Comparison of ENCODE assay signal across 18 cellular contexts in the genomic region with DNA sequence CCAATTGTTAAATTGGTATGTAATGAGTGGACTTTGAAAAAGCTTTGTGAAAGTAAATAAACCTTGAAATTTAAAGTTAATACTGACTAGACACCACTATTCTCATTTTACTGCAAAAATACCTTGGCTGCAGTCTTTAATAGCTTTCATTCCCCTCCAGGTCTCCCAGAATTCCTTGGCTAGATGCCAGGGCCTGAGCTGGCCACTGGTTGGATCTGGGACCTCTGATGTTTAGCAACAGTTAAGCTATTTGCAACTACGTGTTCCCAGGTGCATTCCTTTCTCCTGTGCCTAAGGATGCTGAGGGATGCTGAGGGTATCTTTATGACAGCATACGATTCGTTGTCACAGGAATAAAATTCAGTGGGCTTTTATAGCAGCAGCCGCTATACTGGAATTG.
DNase-seq lines count a peak whose midpoint lies in the region; ATAC-seq and TF ChIP-seq lines count a peak whose summit lies in the region.
"Had no signal": no experiment of that assay in that cellular context is flagged by ENCODE, and none has a peak within 500 bp of the region (broad histone marks: within the 10 kb centered on the region; RNA-seq: fewer than 3 reads in every experiment).

No MANE protein-coding gene starts in this region.

- DNase-seq in NCI-H82 (lab: John Stamatoyannopoulos, UW) = peak; percentile 27
- DNase-seq in NCI-H82 treated with DMSO at 0.1 percent for 48 hours (lab: John Stamatoyannopoulos, UW; ENCODE audit: unreplicated experiment) = no peak
- DNase-seq in mammary epithelial cell = peak; percentile 61
- DNase-seq in kidney tubule cell (ENCODE audit: low spot score) = peak; percentile 42
- DNase-seq in NCI-H1417 (lab: John Stamatoyannopoulos, UW) = no peak
- DNase-seq in activated CD4-positive, alpha-beta T cell treated with anti-CD3 and anti-CD28 coated beads, Interleukin-2, amount 10 ng/mL, durations not matched to agents 24 days and 14 days = no peak
- no peak for DNase-seq in psoas muscle
- DNase-seq: DMS53, H9, IMR-90, MV-4-11, NCI-H146, NCI-H2107, NCI-H446 treated with DMSO at 0.1 percent for 48 hours, NCI-H748 treated with DMSO at 0.1 percent for 48 hours had no signal

- H3K27me3 Mint-ChIP-seq in activated CD4-positive, alpha-beta T cell treated with anti-CD3 and anti-CD28 coated beads, Interleukin-2, amount 10 ng/mL, durations not matched to agents 24 days and 14 days = no peaks in the 10 kb centered on the region

- H3K9me3 ChIP-seq in mammary epithelial cell (replicated peaks; ENCODE audit: insufficient read depth, low read length) (no peaks in the 10 kb centered on the region), gastroesophageal sphincter (no peaks in the 10 kb centered on the region), psoas muscle (no peaks in the 10 kb centered on the region)
- H3K9me3 ChIP-seq: BLaER1 treated with 17β-estradiol and CSF1 and Interleukin-3, amounts not matched to agents 10 nM and 100 nM; SJCRH30 had no signal

- no peak overlapping the region for H3K27ac Mint-ChIP-seq in activated CD4-positive, alpha-beta T cell treated with anti-CD3 and anti-CD28 coated beads, Interleukin-2, amount 10 ng/mL, durations not matched to agents 24 days and 14 days

- 30% methylated on average over 4 of the region's 4 CpGs for WGBS in mammary epithelial cell (ENCODE audit: low coverage, missing lambda C conversion rate)
- WGBS in gastroesophageal sphincter (ENCODE audit: low coverage in 1 of 2), 2 donors = 70 to 80% methylated on average over 2 to 3 of the region's 4 CpGs
- WGBS in psoas muscle, 3 donors = 59 to 68% (median 61%) methylated on average over 4 of the region's 4 CpGs

- CTCF ChIA-PET in mammary epithelial cell (lab: Charles Lee; ENCODE audit: low non-redundant PET) = no interaction called here

- H3K79me2 ChIP-seq in mammary epithelial cell (ENCODE audit: insufficient read depth, low read length) = no peaks in the 10 kb centered on the region

- no TSS peak for BruUV-seq in mammary epithelial cell (replicated peaks; lab: Mats Ljungman, UMichigan)

- H3K4me1 Mint-ChIP-seq in activated CD4-positive, alpha-beta T cell treated with anti-CD3 and anti-CD28 coated beads, Interleukin-2, amount 10 ng/mL, durations not matched to agents 24 days and 14 days = peaks cover 3% of the 10 kb centered on the region

- in situ Hi-C loops in mammary epithelial cell (cut with MboI; ENCODE audit: low sequenced_read_pairs in 2 of 2) = no loop called here

- no peak overlapping the region for H3K4me2 ChIP-seq in mammary epithelial cell (ENCODE audit: insufficient read depth, low read depth, low read length)
- H3K4me2 ChIP-seq: BLaER1 treated with 17β-estradiol and CSF1 and Interleukin-3, amounts not matched to agents 10 nM and 100 nM had no signal

- no peaks in the 10 kb centered on the region for H3K9me3 Mint-ChIP-seq in activated CD4-positive, alpha-beta T cell treated with anti-CD3 and anti-CD28 coated beads, Interleukin-2, amount 10 ng/mL, durations not matched to agents 24 days and 14 days
- H3K9me3 Mint-ChIP-seq: H9 had no signal

- H3K9ac ChIP-seq in mammary epithelial cell (ENCODE audit: insufficient read depth, low read length) = no peak overlapping the region
- H3K9ac ChIP-seq: BLaER1 treated with 17β-estradiol and CSF1 and Interleukin-3, amounts not matched to agents 10 nM and 100 nM had no signal

- no peaks in the 10 kb centered on the region for H4K20me1 ChIP-seq in mammary epithelial cell (ENCODE audit: insufficient read depth, low read length)
- H4K20me1 ChIP-seq: BLaER1 treated with 17β-estradiol and CSF1 and Interleukin-3, amounts not matched to agents 10 nM and 100 nM had no signal

- H3K4me3 ChIP-seq in mammary epithelial cell (replicated peaks in 1 of 3; ENCODE audit: insufficient read depth in 1 of 3, low read depth in 2 of 3, low read length in 3 of 3) (no peak overlapping the region), gastroesophageal sphincter (no peak overlapping the region), psoas muscle (no peak overlapping the region)
- H3K4me3 ChIP-seq: BLaER1 treated with 17β-estradiol and CSF1 and Interleukin-3, amounts not matched to agents 10 nM and 100 nM; SJCRH30 had no signal

- TF ChIP-seq POLR2A in gastroesophageal sphincter (IDR thresholded peaks at IDR 0.05) = no peak

- TF ChIP-seq CTCF in mammary epithelial cell (conservative IDR thresholded peaks at IDR 0.05 in 1 of 2, IDR thresholded peaks at IDR 0.05 in 1 of 2; ENCODE audit: extremely low read depth in 1 of 2, insufficient read depth in 1 of 2, low read depth in 1 of 2, low read length in 2 of 2) = no peak
- TF ChIP-seq CTCF in gastroesophageal sphincter (IDR thresholded peaks at IDR 0.05) = no peak
- no peak for TF ChIP-seq CTCF in psoas muscle (IDR thresholded peaks at IDR 0.05)

- no peaks in the 10 kb centered on the region for H3K36me3 Mint-ChIP-seq in activated CD4-positive, alpha-beta T cell treated with anti-CD3 and anti-CD28 coated beads, Interleukin-2, amount 10 ng/mL, durations not matched to agents 24 days and 14 days (ENCODE audit: low read depth)

- ATAC-seq in gastroesophageal sphincter (no peak), psoas muscle (no peak)

- no peak for TF ChIP-seq EP300 in gastroesophageal sphincter (IDR thresholded peaks at IDR 0.05)

- H3K27ac ChIP-seq in mammary epithelial cell (ENCODE audit: insufficient read depth, low read depth, low read length) (no peak overlapping the region), gastroesophageal sphincter (no peak overlapping the region), psoas muscle (no peak overlapping the region)
- H3K27ac ChIP-seq: BLaER1 treated with 17β-estradiol and CSF1 and Interleukin-3, amounts not matched to agents 10 nM and 100 nM; SJCRH30 had no signal

- no peak overlapping the region for H2AFZ ChIP-seq in mammary epithelial cell (ENCODE audit: low read depth, low read length)

- dilution Hi-C loops in mammary epithelial cell (cut with HindIII; ENCODE audit: low sequenced_read_pairs) = no loop called here

- H3K27me3 ChIP-seq in mammary epithelial cell (ENCODE audit: insufficient read depth, low read length) = no peaks in the 10 kb centered on the region
- H3K27me3 ChIP-seq in gastroesophageal sphincter = no peaks in the 10 kb centered on the region
- no peaks in the 10 kb centered on the region for H3K27me3 ChIP-seq in psoas muscle (ENCODE audit: insufficient read depth in 3 of 3, low read length in 2 of 3)
- H3K27me3 ChIP-seq: BLaER1 treated with 17β-estradiol and CSF1 and Interleukin-3, amounts not matched to agents 10 nM and 100 nM; SJCRH30 had no signal

- H3K36me3 ChIP-seq in mammary epithelial cell (ENCODE audit: insufficient read depth, low read length) (no peaks in the 10 kb centered on the region), gastroesophageal sphincter (no peaks in the 10 kb centered on the region), psoas muscle (ENCODE audit: insufficient read depth in 1 of 2, low read depth in 1 of 2) (no peaks in the 10 kb centered on the region)
- H3K36me3 ChIP-seq: BLaER1 treated with 17β-estradiol and CSF1 and Interleukin-3, amounts not matched to agents 10 nM and 100 nM; SJCRH30 had no signal

- H3K4me1 ChIP-seq in mammary epithelial cell (ENCODE audit: insufficient read depth, low read length) = no peaks in the 10 kb centered on the region
- H3K4me1 ChIP-seq in gastroesophageal sphincter = no peaks in the 10 kb centered on the region
- peaks cover 4% of the 10 kb centered on the region for H3K4me1 ChIP-seq in psoas muscle
- H3K4me1 ChIP-seq: BLaER1 treated with 17β-estradiol and CSF1 and Interleukin-3, amounts not matched to agents 10 nM and 100 nM had no signal

- intact Hi-C loops in mammary epithelial cell (cut with micrococcal nuclease) = no loop called here
- intact Hi-C loops in activated CD4-positive, alpha-beta T cell treated with anti-CD3 and anti-CD28 coated beads, Interleukin-2, amount 10 ng/mL, durations not matched to agents 24 days and 14 days (cut with micrococcal nuclease) = no loop called here
- intact Hi-C loops in psoas muscle (cut with DNase I) = no loop called here

- no peak overlapping the region for H3K4me3 Mint-ChIP-seq in activated CD4-positive, alpha-beta T cell treated with anti-CD3 and anti-CD28 coated beads, Interleukin-2, amount 10 ng/mL, durations not matched to agents 24 days and 14 days
- H3K4me3 Mint-ChIP-seq: H9 had no signal

Comparison
In these comparisons a context has a peak if more than half of its experiments do, and no peak if none do; other contexts are left out.
1. DNase-seq: peak in NCI-H82 (single experiment), mammary epithelial cell (single experiment) and kidney tubule cell (single experiment); none in NCI-H82 treated with DMSO at 0.1 percent for 48 hours (single experiment), NCI-H1417 (0 of 3), activated CD4-positive, alpha-beta T cell treated with anti-CD3 and anti-CD28 coated beads, Interleukin-2, amount 10 ng/mL, durations not matched to agents 24 days and 14 days (single experiment) and psoas muscle (0 of 2).